8 cellular contexts compared by ENCODE assay signal in genomic region chr11:63212742-63213141, GRCh38. TPM values are rescaled to one million over a fixed set of nuclear protein-coding genes. Genes with fewer than 3 reads are reported as not detected.
DNase-seq lines count a peak whose midpoint lies in the region; ATAC-seq and TF ChIP-seq lines count a peak whose summit lies in the region.

No MANE protein-coding gene starts in this region.

- H3K4me3 ChIP-seq in DOHH2 (ENCODE audit: low read length) (no peak overlapping the region), OCI-LY1 (ENCODE audit: low read depth, low read length, poor library complexity, severe bottlenecking) (no peak overlapping the region), epithelial cell of esophagus (ENCODE audit: low read length) (no peak overlapping the region), retinal pigment epithelial cell (ENCODE audit: low read length) (no peak overlapping the region)

- no peak overlapping the region for H3K9ac ChIP-seq in OCI-LY1 (ENCODE audit: low read length)

- H3K27me3 ChIP-seq in DOHH2 (ENCODE audit: control insufficient read depth, low read length): peaks cover 9% of the 10 kb centered on the region
- H3K27me3 ChIP-seq in OCI-LY1 (ENCODE audit: insufficient read depth, low read length): no peaks in the 10 kb centered on the region

- H3K79me2 ChIP-seq in DOHH2 (ENCODE audit: control insufficient read depth, low read length): no peaks in the 10 kb centered on the region
- no peaks in the 10 kb centered on the region for H3K79me2 ChIP-seq in OCI-LY1 (ENCODE audit: insufficient read depth, low read length)

- ATAC-seq in HG02642 (IDR thresholded peaks at IDR 0.05; ENCODE audit: poor library complexity, unreplicated experiment): no peak

- no peaks in the 10 kb centered on the region for H3K36me3 ChIP-seq in DOHH2 (ENCODE audit: control insufficient read depth, low read length)
- H3K36me3 ChIP-seq in OCI-LY1 (ENCODE audit: insufficient read depth, low read length): no peaks in the 10 kb centered on the region

- H3F3A ChIP-seq in DOHH2 (ENCODE audit: control insufficient read depth, insufficient read depth): no peaks in the 10 kb centered on the region
- H3F3A ChIP-seq in OCI-LY1 (ENCODE audit: insufficient read depth, low read length): no peaks in the 10 kb centered on the region

- H3K4me1 ChIP-seq in DOHH2 (ENCODE audit: control insufficient read depth, low read length) (no peaks in the 10 kb centered on the region), OCI-LY1 (ENCODE audit: insufficient read depth, low read length, severe bottlenecking) (no peaks in the 10 kb centered on the region)

- peak; percentile 81 for TF ChIP-seq CTCF in 22Rv1 (IDR thresholded peaks at IDR 0.05)
- peak; percentile 56 for TF ChIP-seq CTCF in DOHH2 (IDR thresholded peaks at IDR 0.05; ENCODE audit: low read depth, low read length, poor library complexity, severe bottlenecking)
- peak; percentile 48 for TF ChIP-seq CTCF in OCI-LY1 (IDR thresholded peaks at IDR 0.05; ENCODE audit: low read length)
- TF ChIP-seq CTCF in epithelial cell of esophagus (IDR thresholded peaks at IDR 0.05; ENCODE audit: insufficient read depth, low read depth, low read length, missing control alignments): peak; percentile 59
- peak; percentile 54 for TF ChIP-seq CTCF in retinal pigment epithelial cell (conservative IDR thresholded peaks at IDR 0.05; ENCODE audit: low read depth, low read length)

- H3K27ac ChIP-seq in 22Rv1 (no peak overlapping the region), DOHH2 (ENCODE audit: low read depth, low read length) (no peak overlapping the region), OCI-LY1 (ENCODE audit: low read depth, low read length, poor library complexity, severe bottlenecking) (no peak overlapping the region)

- H3K9me3 ChIP-seq in DOHH2 (ENCODE audit: control insufficient read depth, insufficient read depth, low read length) (no peaks in the 10 kb centered on the region), OCI-LY1 (ENCODE audit: low read length) (no peaks in the 10 kb centered on the region)

- intact Hi-C loops in posterior vena cava (cut with DNase I): no loop called here

- H3K9me2 ChIP-seq in DOHH2 (replicated peaks; ENCODE audit: control insufficient read depth, low read length): no peaks in the 10 kb centered on the region
- H3K9me2 ChIP-seq in OCI-LY1 (ENCODE audit: low read depth, low read length): no peaks in the 10 kb centered on the region

- no peak overlapping the region for H2AFZ ChIP-seq in OCI-LY1 (ENCODE audit: low read length)

- DNase-seq in epithelial cell of esophagus (ENCODE audit: low read depth) (peak; percentile 18), retinal pigment epithelial cell (ENCODE audit: low read depth) (no peak), posterior vena cava (ENCODE audit: low spot score) (no peak), NCI-H2081 treated with DMSO at 0.1 percent for 48 hours (lab: John Stamatoyannopoulos, UW) (no peak)

- no peak overlapping the region for H3K4me2 ChIP-seq in DOHH2 (ENCODE audit: low read length)
- no peak overlapping the region for H3K4me2 ChIP-seq in OCI-LY1 (ENCODE audit: low read length)

- H4K20me1 ChIP-seq in DOHH2 (ENCODE audit: control insufficient read depth, insufficient read depth, low read depth, low read length) (no peaks in the 10 kb centered on the region), OCI-LY1 (ENCODE audit: insufficient read depth, low read length) (no peaks in the 10 kb centered on the region)

RNA-seq across cellular contexts. Expression of gene SLC22A25, which starts 30.7 kb away (rescaled TPM):
- not detected for total RNA-seq in posterior vena cava
